30 cellular contexts compared by ENCODE assay signal in the genomic region with DNA sequence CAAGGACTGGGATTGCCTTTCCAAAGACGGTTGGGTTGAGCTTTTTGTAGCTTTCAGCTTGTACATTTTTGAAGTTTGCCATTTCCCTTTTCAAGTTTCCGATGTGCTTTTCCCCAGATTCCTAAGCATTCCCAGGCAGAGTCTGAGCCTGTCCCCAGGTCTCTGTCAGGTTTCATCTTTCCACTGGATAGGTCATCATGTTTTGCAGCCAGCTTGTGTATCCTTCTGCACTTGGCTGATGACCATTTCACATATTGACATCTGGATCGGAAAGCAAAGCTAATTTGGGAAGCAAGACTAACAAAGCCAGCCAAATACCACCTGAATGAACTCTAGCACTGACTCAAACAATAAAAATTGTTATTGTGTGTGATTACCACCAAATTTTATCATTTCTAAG.
"Had no signal": no experiment of that assay in that cellular context is flagged by ENCODE, and none has a peak within 500 bp of the region (broad histone marks: within the 10 kb centered on the region; RNA-seq: fewer than 3 reads in every experiment).

No MANE protein-coding gene starts in this region.

- ATAC-seq: activated CD8-positive, alpha-beta T cell treated with anti-CD3 and anti-CD28 coated beads for 36 hours; activated naive CD4-positive, alpha-beta T cell treated with anti-CD3 and anti-CD28 coated beads, Interleukin-2, amount 50 U/mL, for 72 hours; activated T-cell treated with anti-CD3 and anti-CD28 coated beads, Interleukin-2, amount 50 U/mL, for 4 hours; body of pancreas had no signal

- H3K27me3 ChIP-seq: adrenal gland, body of pancreas, brain microvascular endothelial cell, breast epithelium had no signal

- H3K4me1 ChIP-seq: adrenal gland, body of pancreas, breast epithelium had no signal

- H3K27ac ChIP-seq: adrenal gland, body of pancreas, brain microvascular endothelial cell, VCaP had no signal

- FAIRE-seq: astrocyte, TTC549 had no signal

- H3K4me3 ChIP-seq: adrenal gland, body of pancreas, breast epithelium had no signal

- H3K9me3 ChIP-seq: adrenal gland, body of pancreas, breast epithelium had no signal

- DNase-seq: activated B cell treated with CpG ODN at 0.5 μM for 24 hours; activated CD4-positive, alpha-beta memory T cell treated with anti-CD3 and anti-CD28 coated beads for 36 hours; activated CD4-positive, alpha-beta T cell treated with anti-CD3 and anti-CD28 coated beads for 4 hours; activated CD4-positive, alpha-beta T cell treated with anti-CD3 and anti-CD28 coated beads, Interleukin-2, amount 50 U/mL, for 1 hour; activated CD4-positive, alpha-beta T cell treated with anti-CD3 and anti-CD28 coated beads, Interleukin-2, amount 50 U/mL, for 4 hours; activated CD4-positive, CD25-positive, alpha-beta regulatory T cell treated with anti-CD3 and anti-CD28 coated beads, Interleukin-2, amount 50 U/mL, for 72 hours; activated CD8-positive, alpha-beta memory T cell treated with anti-CD3 and anti-CD28 coated beads, Interleukin-2, amount 50 U/mL, for 4 hours; activated CD8-positive, alpha-beta T cell treated with anti-CD3 and anti-CD28 coated beads for 36 hours; activated effector memory CD4-positive, alpha-beta T cell treated with anti-CD3 and anti-CD28 coated beads, Interleukin-2, amount 50 U/mL, for 16 hours; activated gamma-delta T cell treated with Interleukin-2 at 50 U/mL for 16 hours; activated naive CD4-positive, alpha-beta T cell; activated naive CD4-positive, alpha-beta T cell treated with anti-CD3 and anti-CD28 coated beads for 36 hours; activated naive CD4-positive, alpha-beta T cell treated with anti-CD3 and anti-CD28 coated beads, Interleukin-2, amount 50 U/mL, for 16 hours; activated naive CD8-positive, alpha-beta T cell treated with anti-CD3 and anti-CD28 coated beads for 36 hours; activated T-cell treated with anti-CD3 and anti-CD28 coated beads for 4 hours; activated T-cell treated with anti-CD3 and anti-CD28 coated beads, Interleukin-2, amount 50 U/mL, for 1 hour; activated T-cell treated with anti-CD3 and anti-CD28 coated beads, Interleukin-2, amount 50 U/mL, for 4 hours; activated T-cell treated with anti-CD3 and anti-CD28 coated beads, Interleukin-2, amount 50 U/mL, for 72 hours; adrenal gland; amniotic stem cell; aorta; body of pancreas; brain microvascular endothelial cell; central memory CD4-positive, alpha-beta T cell; T-helper 9 cell had no signal

- H3K36me3 ChIP-seq: adrenal gland, brain microvascular endothelial cell, breast epithelium had no signal
